Comparison of ENCODE assay signal across 8 cellular contexts in the genomic region with DNA sequence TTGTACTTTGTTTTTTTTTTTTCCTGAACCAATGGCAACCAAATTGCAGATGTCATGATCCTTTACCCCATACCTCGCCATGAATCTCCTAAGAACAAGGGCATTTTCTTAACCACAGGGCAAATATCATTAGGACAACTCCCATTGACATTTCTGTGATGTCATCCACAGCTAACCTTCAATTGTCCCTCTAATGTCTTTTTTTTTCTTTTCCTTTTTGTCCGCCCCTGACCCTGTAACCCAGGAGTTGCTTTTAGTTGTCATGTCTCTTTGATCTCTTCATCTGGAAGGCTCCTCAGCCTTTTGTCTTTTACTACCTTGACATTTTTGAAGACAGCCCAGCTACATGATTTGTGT. TPM values are rescaled to one million over a fixed set of nuclear protein-coding genes. Genes with fewer than 3 reads are reported as not detected.
DNase-seq lines count a peak whose midpoint lies in the region; TF ChIP-seq lines count a peak whose summit lies in the region.

No MANE protein-coding gene starts in this region.

- no peak for TF ChIP-seq POLR2A in NB4 (IDR thresholded peaks at IDR 0.05; ENCODE audit: extremely low read depth, insufficient read length)

- H3K36me3 ChIP-seq in BLaER1 (peaks cover 11% of the 10 kb centered on the region), neural progenitor cell (no peaks in the 10 kb centered on the region)
- H3K36me3 ChIP-seq in effector memory CD4-positive, alpha-beta T cell (ENCODE audit: control insufficient read depth, insufficient read depth, low read length) = peaks cover 4% of the 10 kb centered on the region

- TF ChIP-seq CTCF in NB4 (IDR thresholded peaks at IDR 0.05; ENCODE audit: low read depth, low read length) (no peak), neural progenitor cell (IDR thresholded peaks at IDR 0.05) (no peak)

- H3K4me1 ChIP-seq in BLaER1 = peaks cover 24% of the 10 kb centered on the region
- H3K4me1 ChIP-seq in effector memory CD4-positive, alpha-beta T cell (ENCODE audit: control insufficient read depth, insufficient read depth, low read length, poor library complexity, severe bottlenecking) = peaks cover 12% of the 10 kb centered on the region
- H3K4me1 ChIP-seq in neural progenitor cell = peaks cover 6% of the 10 kb centered on the region

- H3F3A ChIP-seq in neural progenitor cell (ENCODE audit: low read depth) = peaks cover 11% of the 10 kb centered on the region

- H3K9ac ChIP-seq in BLaER1 (peak overlapping the region; percentile 80), neural progenitor cell (peak overlapping the region; percentile 58)

- H4K20me1 ChIP-seq in BLaER1 (no peaks in the 10 kb centered on the region), neural progenitor cell (ENCODE audit: low read depth) (no peaks in the 10 kb centered on the region)

- H3K36me3 Mint-ChIP-seq in neural progenitor cell = no peaks in the 10 kb centered on the region

- H3K9me3 ChIP-seq in BLaER1 = no peaks in the 10 kb centered on the region
- no peaks in the 10 kb centered on the region for H3K9me3 ChIP-seq in effector memory CD4-positive, alpha-beta T cell (ENCODE audit: control insufficient read depth, low read length)
- H3K9me3 ChIP-seq in neural progenitor cell (ENCODE audit: low read depth) = no peaks in the 10 kb centered on the region

- H3K27ac ChIP-seq in BLaER1 = peak overlapping the region; percentile 77; the same call in 1 of the 2 replicates
- H3K27ac ChIP-seq in effector memory CD4-positive, alpha-beta T cell (ENCODE audit: insufficient read depth, low read length, poor library complexity, severe bottlenecking) = peak overlapping the region; percentile 47
- no peak overlapping the region for H3K27ac ChIP-seq in neural progenitor cell

- H2AFZ ChIP-seq in neural progenitor cell (replicated peaks) = peak overlapping the region; percentile 99

- peak overlapping the region; percentile 14 for H3K27ac Mint-ChIP-seq in neural progenitor cell

- H3K4me2 ChIP-seq in BLaER1 (peak overlapping the region; percentile 95), neural progenitor cell (peak overlapping the region; percentile 97)

- H3K4me1 Mint-ChIP-seq in neural progenitor cell = peaks cover 21% of the 10 kb centered on the region

- peak overlapping the region; percentile 91 for H3K4me3 Mint-ChIP-seq in neural progenitor cell

- H3K79me2 ChIP-seq in neural progenitor cell (ENCODE audit: low read depth) = no peaks in the 10 kb centered on the region

- DNase-seq in NB4 (ENCODE audit: low read depth) (no peak), neural progenitor cell (ENCODE audit: low spot score) (no peak), NCI-H1417 (lab: John Stamatoyannopoulos, UW) (no peak), HT-29 (ENCODE audit: low spot score) (no peak), LoVo (ENCODE audit: low spot score) (no peak), NCI-H2227 treated with DMSO at 0.1 percent for 48 hours (lab: John Stamatoyannopoulos, UW) (no peak)
- DNase-seq in effector memory CD4-positive, alpha-beta T cell = no peak

- H3K27me3 ChIP-seq in BLaER1 (no peaks in the 10 kb centered on the region), neural progenitor cell (peaks cover 7% of the 10 kb centered on the region)
- no peaks in the 10 kb centered on the region for H3K27me3 ChIP-seq in effector memory CD4-positive, alpha-beta T cell (replicated peaks; ENCODE audit: control insufficient read depth, insufficient read depth, low read length, poor library complexity, severe bottlenecking)

- H3K4me3 ChIP-seq in BLaER1 (peak overlapping the region; percentile 83), NB4 (ENCODE audit: low read depth, low read length) (peak overlapping the region; percentile 80), neural progenitor cell (peak overlapping the region; percentile 97)
- peak overlapping the region; percentile 83 for H3K4me3 ChIP-seq in effector memory CD4-positive, alpha-beta T cell (ENCODE audit: insufficient read depth, low read depth, low read length, poor library complexity, severe bottlenecking)

- H3K27me3 Mint-ChIP-seq in neural progenitor cell (ENCODE audit: insufficient read depth, low read depth) = peaks cover 3% of the 10 kb centered on the region

- H3K9me3 Mint-ChIP-seq in neural progenitor cell = no peaks in the 10 kb centered on the region

RNA-seq across cellular contexts. Expression of a gene that starts 0.4 kb away (rescaled TPM):
- total RNA-seq in neural progenitor cell (ENCODE audit: low replicate concordance) = 3.3 and 19.9 TPM in 2 replicates
- total RNA-seq in HT-29 (2014; rRNA removed; shearing (Covaris generic)) = 30.5 and 34.7 TPM in 2 replicates

RNA-seq across cellular contexts. Expression of a gene that starts 31.6 kb away (rescaled TPM):
- total RNA-seq in neural progenitor cell (ENCODE audit: low replicate concordance) = 0.37 and 1.0 TPM in 2 replicates
- total RNA-seq in HT-29 (2014; rRNA removed; shearing (Covaris generic)) = not detected in 2 replicates

RNA-seq across cellular contexts. Expression of a gene that starts 37.5 kb away (rescaled TPM):
- total RNA-seq in neural progenitor cell (ENCODE audit: low replicate concordance) = 6.1 and 12.5 TPM in 2 replicates
- 48.6 and 53.1 TPM in 2 replicates for total RNA-seq in HT-29 (2014; rRNA removed; shearing (Covaris generic))
